8 cellular contexts compared by ENCODE assay signal in genomic region chr17:58531661-58532554, GRCh38. TPM values are rescaled to one million over a fixed set of nuclear protein-coding genes. Genes with fewer than 3 reads are reported as not detected.
A peak's percentile ranks its signal among the peaks of the same experiment; 100 is the strongest.
DNase-seq lines count a peak whose midpoint lies in the region; ATAC-seq and TF ChIP-seq lines count a peak whose summit lies in the region.

No MANE protein-coding gene starts in this region.

- H3K27me3 ChIP-seq in kidney epithelial cell (ENCODE audit: control insufficient read depth, insufficient read depth, low read length), result peaks cover 17% of the 10 kb centered on the region

- TF ChIP-seq CTCF in LNCaP clone FGC (IDR thresholded peaks at IDR 0.05; ENCODE audit: control insufficient read depth, extremely low read depth, insufficient read depth) (no peak), kidney epithelial cell (IDR thresholded peaks at IDR 0.05; ENCODE audit: insufficient read depth, low read length, poor library complexity, severe bottlenecking) (no peak)

- H3K36me3 ChIP-seq in kidney epithelial cell (ENCODE audit: control insufficient read depth, insufficient read depth, low read length), result no peaks in the 10 kb centered on the region

- DNase-seq in LNCaP clone FGC (ENCODE audit: low read depth) (no peak), cerebellar cortex (ENCODE audit: low spot score) (peak; percentile 71), kidney epithelial cell (ENCODE audit: low read depth) (no peak)
- DNase-seq in stimulated activated CD4-positive, alpha-beta T cell treated with anti-CD3 and anti-CD28 coated beads, Interleukin-12 subunit alpha, Interleukin-12 subunit beta, amount 100 ng/mL, for 48 hours (ENCODE audit: low read depth in 2 of 3, low spot score in 1 of 3), result peak in 2 of 3 donors; percentile 30 to 52

- ATAC-seq in GM19025 (IDR thresholded peaks at IDR 0.05; ENCODE audit: low read depth, unreplicated experiment) (peak; percentile 59), GM21381 (IDR thresholded peaks at IDR 0.05; ENCODE audit: unreplicated experiment) (no peak), GM21367 (IDR thresholded peaks at IDR 0.05; ENCODE audit: unreplicated experiment) (no peak)
- peak; percentile 87 to 91 for ATAC-seq in activated CD4-positive, CD25-positive, alpha-beta regulatory T cell treated with anti-CD3 and anti-CD28 coated beads, Interleukin-2, amount 50 U/mL, for 24 hours

- H3K4me3 ChIP-seq in LNCaP clone FGC (ENCODE audit: low read depth, low read length), result peak overlapping the region; percentile 37
- H3K4me3 ChIP-seq in kidney epithelial cell (ENCODE audit: low read depth, low read length), result peak overlapping the region; percentile 44

RNA-seq across cellular contexts. Expression of gene MTMR4, which starts 17.5 kb away (rescaled TPM):
- 46.3 and 51.2 TPM in 2 replicates for total RNA-seq in kidney epithelial cell

RNA-seq across cellular contexts. Expression of gene HSF5, which starts 43.7 kb away (rescaled TPM):
- 0.21 and 0.42 TPM in 2 replicates for total RNA-seq in kidney epithelial cell

Comparison
In these comparisons a context has a peak if more than half of its experiments do, and no peak if none do; other contexts are left out.
1. ATAC-seq: peak in GM19025 (single experiment) and activated CD4-positive, CD25-positive, alpha-beta regulatory T cell treated with anti-CD3 and anti-CD28 coated beads, Interleukin-2, amount 50 U/mL, for 24 hours (2 of 2); none in GM21381 (single experiment) and GM21367 (single experiment).
2. DNase-seq: peak in cerebellar cortex (single experiment) and stimulated activated CD4-positive, alpha-beta T cell treated with anti-CD3 and anti-CD28 coated beads, Interleukin-12 subunit alpha, Interleukin-12 subunit beta, amount 100 ng/mL, for 48 hours (2 of 3); none in LNCaP clone FGC (single experiment) and kidney epithelial cell (single experiment).